8 cellular contexts compared by ENCODE assay signal in genomic region chr20:50730765-50731054, GRCh38. TPM values are rescaled to one million over a fixed set of nuclear protein-coding genes. Genes with fewer than 3 reads are reported as not detected.
A peak's percentile ranks its signal among the peaks of the same experiment; 100 is the strongest.
DNase-seq lines count a peak whose midpoint lies in the region; ATAC-seq, FAIRE-seq and TF ChIP-seq lines count a peak whose summit lies in the region.

No MANE protein-coding gene starts in this region.

- peaks cover 5% of the 10 kb centered on the region for H3K79me1 ChIP-seq in mesenchymal stem cell (replicated peaks; ENCODE audit: low read length, poor library complexity, severe bottlenecking)

- H3K9me3 ChIP-seq in astrocyte (ENCODE audit: insufficient read depth, low read depth, low read length): no peaks in the 10 kb centered on the region
- H3K9me3 ChIP-seq in mesenchymal stem cell (ENCODE audit: control insufficient read depth, low read length): no peaks in the 10 kb centered on the region

- H3K23ac ChIP-seq in mesenchymal stem cell (ENCODE audit: low read length in 2 of 2): no peak overlapping the region

- H3K27ac ChIP-seq in astrocyte (ENCODE audit: low read depth, low read length) (no peak overlapping the region), mesenchymal stem cell (ENCODE audit: low read length, poor library complexity, severe bottlenecking) (peak overlapping the region; percentile 88)

- peak overlapping the region; percentile 66 for H3K9ac ChIP-seq in astrocyte (ENCODE audit: low read length)
- H3K9ac ChIP-seq in mesenchymal stem cell (ENCODE audit: low read length): peak overlapping the region; percentile 80

- H3K4me3 ChIP-seq in astrocyte (ENCODE audit: insufficient read depth, low read depth, low read length): peak overlapping the region; percentile 72
- peak overlapping the region; percentile 59 to 79 for H3K4me3 ChIP-seq in mesenchymal stem cell (ENCODE audit: insufficient read depth in 1 of 2, low read depth in 1 of 2, low read length in 2 of 2)

- no peak overlapping the region for H2BK120ac ChIP-seq in mesenchymal stem cell (ENCODE audit: low read depth, low read length)

- H3K27ac Mint-ChIP-seq in stimulated activated naive CD8-positive, alpha-beta T cell treated with anti-CD3 and anti-CD28 coated beads, Interleukin-15, Interleukin-2, amounts not matched to agents 100 ng/mL and 50 ng/mL, for 24 hours: peak overlapping the region; percentile 34
- peak overlapping the region; percentile 88 for H3K27ac Mint-ChIP-seq in astrocyte (ENCODE audit: unreplicated experiment)

- H4K20me1 ChIP-seq in astrocyte (ENCODE audit: insufficient read depth, low read length): no peaks in the 10 kb centered on the region

- no peaks in the 10 kb centered on the region for H3K27me3 Mint-ChIP-seq in stimulated activated naive CD8-positive, alpha-beta T cell treated with anti-CD3 and anti-CD28 coated beads, Interleukin-15, Interleukin-2, amounts not matched to agents 100 ng/mL and 50 ng/mL, for 24 hours
- no peaks in the 10 kb centered on the region for H3K27me3 Mint-ChIP-seq in astrocyte (ENCODE audit: low read depth, unreplicated experiment)

- H3K36me3 Mint-ChIP-seq in stimulated activated naive CD8-positive, alpha-beta T cell treated with anti-CD3 and anti-CD28 coated beads, Interleukin-15, Interleukin-2, amounts not matched to agents 100 ng/mL and 50 ng/mL, for 24 hours (ENCODE audit: low read depth): no peaks in the 10 kb centered on the region
- no peaks in the 10 kb centered on the region for H3K36me3 Mint-ChIP-seq in astrocyte (ENCODE audit: low read depth, unreplicated experiment)

- no peak for TF ChIP-seq CTCF in astrocyte (IDR thresholded peaks at IDR 0.05; ENCODE audit: insufficient read depth, low read depth, low read length)

- no peak overlapping the region for H4K91ac ChIP-seq in mesenchymal stem cell (ENCODE audit: low read length)

- H2BK5ac ChIP-seq in mesenchymal stem cell (ENCODE audit: low read depth, low read length, poor library complexity, severe bottlenecking): peak overlapping the region; percentile 74

- no peak for DNase-seq in stimulated activated naive CD8-positive, alpha-beta T cell treated with anti-CD3 and anti-CD28 coated beads, Interleukin-15, Interleukin-2, amounts not matched to agents 100 U/mL and 50 U/mL, for 24 hours
- DNase-seq in astrocyte (ENCODE audit: low read depth) (no peak), mesenchymal stem cell (no peak), AG20443 (ENCODE audit: low spot score) (no peak), Ammon's horn (ENCODE audit: low spot score) (no peak)

- ATAC-seq in stimulated activated naive CD8-positive, alpha-beta T cell treated with anti-CD3 and anti-CD28 coated beads, Interleukin-15, Interleukin-2, amounts not matched to agents 100 U/mL and 50 U/mL, for 24 hours: no peak
- ATAC-seq in GM19452 (IDR thresholded peaks at IDR 0.05; ENCODE audit: unreplicated experiment): no peak
- no peak for ATAC-seq in GM19035 (IDR thresholded peaks at IDR 0.05; ENCODE audit: unreplicated experiment)

- WGBS in mesenchymal stem cell: under 1% methylated on average over 35 of the region's 35 CpGs

- H3K27me3 ChIP-seq in astrocyte (ENCODE audit: insufficient read depth, low read length) (peaks cover 9% of the 10 kb centered on the region), mesenchymal stem cell (ENCODE audit: control insufficient read depth in 1 of 2, insufficient read depth in 1 of 2, low read length in 2 of 2) (no peaks in the 10 kb centered on the region)

- peak overlapping the region; percentile 96 for H3K4me2 ChIP-seq in astrocyte (ENCODE audit: low read length)
- H3K4me2 ChIP-seq in mesenchymal stem cell (ENCODE audit: low read length, poor library complexity, severe bottlenecking): peak overlapping the region; percentile 98

- peak overlapping the region; percentile 39 to 94 for H3K4ac ChIP-seq in mesenchymal stem cell (ENCODE audit: low read depth in 1 of 2, low read length in 2 of 2)

- no peaks in the 10 kb centered on the region for H3K9me3 Mint-ChIP-seq in stimulated activated naive CD8-positive, alpha-beta T cell treated with anti-CD3 and anti-CD28 coated beads, Interleukin-15, Interleukin-2, amounts not matched to agents 100 ng/mL and 50 ng/mL, for 24 hours
- no peaks in the 10 kb centered on the region for H3K9me3 Mint-ChIP-seq in astrocyte (ENCODE audit: unreplicated experiment)

- H4K8ac ChIP-seq in mesenchymal stem cell (ENCODE audit: low read length): peak overlapping the region; percentile 71

- H3K18ac ChIP-seq in mesenchymal stem cell (ENCODE audit: low read depth in 1 of 2, low read length in 2 of 2): peak overlapping the region; percentile 53 to 85

- H2BK15ac ChIP-seq in mesenchymal stem cell (ENCODE audit: low read depth, poor library complexity, severe bottlenecking): peak overlapping the region; percentile 45

- H3K4me1 Mint-ChIP-seq in stimulated activated naive CD8-positive, alpha-beta T cell treated with anti-CD3 and anti-CD28 coated beads, Interleukin-15, Interleukin-2, amounts not matched to agents 100 ng/mL and 50 ng/mL, for 24 hours (ENCODE audit: low read depth): peaks cover 29% of the 10 kb centered on the region
- peaks cover 34% of the 10 kb centered on the region for H3K4me1 Mint-ChIP-seq in astrocyte (ENCODE audit: low read depth, unreplicated experiment)

- peak overlapping the region; percentile 79 for H3K4me3 Mint-ChIP-seq in stimulated activated naive CD8-positive, alpha-beta T cell treated with anti-CD3 and anti-CD28 coated beads, Interleukin-15, Interleukin-2, amounts not matched to agents 100 ng/mL and 50 ng/mL, for 24 hours
- H3K4me3 Mint-ChIP-seq in astrocyte (ENCODE audit: unreplicated experiment): peak overlapping the region; percentile 85

- H2AFZ ChIP-seq in astrocyte (ENCODE audit: low read depth, low read length) (peak overlapping the region; percentile 84), mesenchymal stem cell (ENCODE audit: low read depth, low read length) (peak overlapping the region; percentile 88)

- peak overlapping the region in 1 of 2 experiments; percentile 77 for H2BK12ac ChIP-seq in mesenchymal stem cell (ENCODE audit: low read length in 2 of 2)

- H3K79me2 ChIP-seq in astrocyte (ENCODE audit: insufficient read depth, low read length): peaks cover 4% of the 10 kb centered on the region

- FAIRE-seq in astrocyte (lab: Jason Lieb, UNC): no peak

- peak overlapping the region in 1 of 2 experiments; percentile 65 for H3K14ac ChIP-seq in mesenchymal stem cell (ENCODE audit: low read length in 2 of 2)

- H3K4me1 ChIP-seq in astrocyte (ENCODE audit: insufficient read depth, low read length): peaks cover 4% of the 10 kb centered on the region
- H3K4me1 ChIP-seq in mesenchymal stem cell (ENCODE audit: control insufficient read depth, insufficient read depth, low read depth, low read length): peaks cover 26% of the 10 kb centered on the region

- peak overlapping the region; percentile 90 for H2AK5ac ChIP-seq in mesenchymal stem cell (ENCODE audit: low read length, severe bottlenecking)

- H3K36me3 ChIP-seq in astrocyte (ENCODE audit: insufficient read depth, low read length) (no peaks in the 10 kb centered on the region), mesenchymal stem cell (ENCODE audit: control insufficient read depth in 1 of 2, insufficient read depth in 2 of 2, low read depth in 1 of 2, low read length in 2 of 2) (peaks cover 0 to 5% of the 10 kb centered on the region in 2 experiments)

RNA-seq across cellular contexts. Expression of gene PARD6B, which starts 0.7 kb away (rescaled TPM):
- total RNA-seq in astrocyte: 10.1 and 13.1 TPM in 2 replicates
- 2.3 TPM for polyA plus RNA-seq in mesenchymal stem cell (2013, experiment 1 of 2)
- 2.5 TPM for polyA plus RNA-seq in mesenchymal stem cell (2013, experiment 2 of 2)

RNA-seq across cellular contexts. Expression of gene RIPOR3, which starts 39.4 kb away (rescaled TPM):
- 0.29 and 0.39 TPM in 2 replicates for total RNA-seq in astrocyte
- polyA plus RNA-seq in mesenchymal stem cell (2013, experiment 1 of 2): 45.9 TPM
- 43.6 TPM for polyA plus RNA-seq in mesenchymal stem cell (2013, experiment 2 of 2)
